Comparison of ENCODE assay signal across 8 cellular contexts in genomic region chr19:44847144-44848035, GRCh38. TPM values are rescaled to one million over a fixed set of nuclear protein-coding genes. Genes with fewer than 3 reads are reported as not detected.
DNase-seq lines count a peak whose midpoint lies in the region; ATAC-seq and TF ChIP-seq lines count a peak whose summit lies in the region.

No MANE protein-coding gene starts in this region.

- no peak for TF ChIP-seq CTCF in foreskin keratinocyte (conservative IDR thresholded peaks at IDR 0.05)
- no peak for TF ChIP-seq CTCF in neural crest cell (conservative IDR thresholded peaks at IDR 0.05)

- no peak for ATAC-seq in activated T-cell treated with anti-CD3 and anti-CD28 coated beads, Interleukin-2, amount 50 U/mL, for 4 hours
- ATAC-seq in foreskin keratinocyte (peak; percentile 11), GM19463 (IDR thresholded peaks at IDR 0.05; ENCODE audit: unreplicated experiment) (no peak), GM21737 (IDR thresholded peaks at IDR 0.05; ENCODE audit: unreplicated experiment) (no peak), GM18519 (IDR thresholded peaks at IDR 0.05; ENCODE audit: low FRiP score, unreplicated experiment) (no peak)

- H3K27ac Mint-ChIP-seq in neural crest cell (ENCODE audit: unreplicated experiment) = peak overlapping the region; percentile 96

- H3K4me1 ChIP-seq in foreskin keratinocyte = no peaks in the 10 kb centered on the region

- H3K27ac ChIP-seq in foreskin keratinocyte = peak overlapping the region; percentile 95

- H3K27me3 ChIP-seq in foreskin keratinocyte = no peaks in the 10 kb centered on the region

- H3K27me3 Mint-ChIP-seq in activated T-cell treated with anti-CD3 and anti-CD28 coated beads, Interleukin-2, amount 50 U/mL, for 4 hours (ENCODE audit: low read depth) = peaks cover 18% of the 10 kb centered on the region
- H3K27me3 Mint-ChIP-seq in neural crest cell (ENCODE audit: low read depth) = no peaks in the 10 kb centered on the region

- H3K4me1 Mint-ChIP-seq in activated T-cell treated with anti-CD3 and anti-CD28 coated beads, Interleukin-2, amount 50 U/mL, for 4 hours (ENCODE audit: low read depth) = peaks cover 23% of the 10 kb centered on the region
- peaks cover 45% of the 10 kb centered on the region for H3K4me1 Mint-ChIP-seq in neural crest cell

- peak overlapping the region; percentile 74 for H3K4me3 Mint-ChIP-seq in activated T-cell treated with anti-CD3 and anti-CD28 coated beads, Interleukin-2, amount 50 U/mL, for 4 hours
- H3K4me3 Mint-ChIP-seq in neural crest cell = peak overlapping the region; percentile 98

- DNase-seq in CD1c-positive myeloid dendritic cell (ENCODE audit: extremely low spot score) (peak; percentile 51), HuH-7.5 (ENCODE audit: low spot score) (peak; percentile 56), foreskin keratinocyte (peak; percentile 19 to 41), neural crest cell (ENCODE audit: low read depth, low spot score) (peak; percentile 20)
- no peak for DNase-seq in activated T-cell treated with anti-CD3 and anti-CD28 coated beads, Interleukin-2, amount 50 U/mL, for 4 hours

- no peaks in the 10 kb centered on the region for H3K9me3 Mint-ChIP-seq in activated T-cell treated with anti-CD3 and anti-CD28 coated beads, Interleukin-2, amount 50 U/mL, for 4 hours
- H3K9me3 Mint-ChIP-seq in neural crest cell = no peaks in the 10 kb centered on the region

- no peaks in the 10 kb centered on the region for H3K36me3 Mint-ChIP-seq in activated T-cell treated with anti-CD3 and anti-CD28 coated beads, Interleukin-2, amount 50 U/mL, for 4 hours (ENCODE audit: insufficient read depth)
- no peaks in the 10 kb centered on the region for H3K36me3 Mint-ChIP-seq in neural crest cell (ENCODE audit: low read depth)

RNA-seq across cellular contexts. Expression of gene NECTIN2, which starts 1.3 kb away (rescaled TPM):
- total RNA-seq in activated T-cell treated with anti-CD3 and anti-CD28 coated beads, Interleukin-2, amount 50 U/mL, for 4 hours = 1 to 10 TPM in 2 of 3 donors, under 1 TPM in 1; 0.66 to 1.4 (median 1.3) TPM
- total RNA-seq in foreskin keratinocyte (53.9 and 55.8 TPM in 2 replicates), neural crest cell (76.2 and 78.5 TPM in 2 replicates)
- 48.9 and 49.5 TPM in 2 replicates for polyA plus RNA-seq in foreskin keratinocyte

RNA-seq across cellular contexts. Expression of gene BCAM, which starts 38.5 kb away (rescaled TPM):
- total RNA-seq in activated T-cell treated with anti-CD3 and anti-CD28 coated beads, Interleukin-2, amount 50 U/mL, for 4 hours = under 1 TPM; 0.33 to 0.40 (median 0.33) TPM
- total RNA-seq in foreskin keratinocyte (8.1 and 28.6 TPM in 2 replicates), neural crest cell (5.3 and 5.5 TPM in 2 replicates)
- 11.3 and 44.9 TPM in 2 replicates for polyA plus RNA-seq in foreskin keratinocyte

RNA-seq across cellular contexts. Expression of gene TOMM40, which starts 43.7 kb away (rescaled TPM):
- 100 to 1,000 TPM; 427 to 536 (median 461) TPM for total RNA-seq in activated T-cell treated with anti-CD3 and anti-CD28 coated beads, Interleukin-2, amount 50 U/mL, for 4 hours
- total RNA-seq in foreskin keratinocyte = 108 and 136 TPM in 2 replicates
- 133 and 159 TPM in 2 replicates for polyA plus RNA-seq in foreskin keratinocyte
- total RNA-seq in neural crest cell = 141 and 147 TPM in 2 replicates

RNA-seq across cellular contexts. Expression of gene APOE, which starts 58.2 kb away (rescaled TPM):
- 1 to 10 TPM; 4.3 to 5.0 (median 4.9) TPM for total RNA-seq in activated T-cell treated with anti-CD3 and anti-CD28 coated beads, Interleukin-2, amount 50 U/mL, for 4 hours
- 31.9 and 48.5 TPM in 2 replicates for total RNA-seq in foreskin keratinocyte
- polyA plus RNA-seq in foreskin keratinocyte = 44.5 and 71.6 TPM in 2 replicates
- total RNA-seq in neural crest cell = 12.2 and 13.1 TPM in 2 replicates

Comparison
In these comparisons a context has a peak if more than half of its experiments do, and no peak if none do; other contexts are left out.
1. RNA of gene NECTIN2, which starts 1.3 kb away (total RNA-seq): 76.2 to 78.5 TPM in neural crest cell and 53.9 to 55.8 TPM in foreskin keratinocyte; 0.66 to 1.4 TPM in activated T-cell treated with anti-CD3 and anti-CD28 coated beads, Interleukin-2, amount 50 U/mL, for 4 hours; every median in the first group is over 10 times any median in the second.